Comparison of ENCODE assay signal across 8 cellular contexts in genomic region chr3:184337315-184337714, GRCh38. TPM values are rescaled to one million over a fixed set of nuclear protein-coding genes. Genes with fewer than 3 reads are reported as not detected.
DNase-seq lines count a peak whose midpoint lies in the region; ATAC-seq and TF ChIP-seq lines count a peak whose summit lies in the region.

TSS of gene FAM131A (plus strand) at chr3:184337600. CDS start at chr3:184337631, 31 bp downstream.

- H3K4me3 Mint-ChIP-seq in dendritic cell treated with granulocyte-macrophage colony-stimulating factor and Interleukin-4, amounts not matched to agents 40 ng/mL and 50 ng/mL, for 4 days = peak within 1 kb of the TSS; percentile 82

- TF ChIP-seq CTCF in AG09309 (IDR thresholded peaks at IDR 0.05; ENCODE audit: control insufficient read depth, insufficient read depth, low read depth, low read length, missing control alignments) (no peak), suprapubic skin (IDR thresholded peaks at IDR 0.05) (no peak), GM10248 (IDR thresholded peaks at IDR 0.05; ENCODE audit: control extremely low read depth, extremely low read depth, low read depth, missing control alignments) (no peak)

- CTCF ChIA-PET in GM10248 (lab: Yijun Ruan, JAX) = interaction anchor here (1.0 to 3.2 kb wide), 5 partner anchors 8 to 176 kb away, joined by 3 to 15 read pairs (median 4); partner anchors contain the start of genes CLCN2 and POLR2H

- H3K36me3 Mint-ChIP-seq in dendritic cell treated with granulocyte-macrophage colony-stimulating factor and Interleukin-4, amounts not matched to agents 40 ng/mL and 50 ng/mL, for 4 days (ENCODE audit: low read depth) = peaks cover 71% of the 10 kb centered on the region

- H3K9me3 Mint-ChIP-seq in dendritic cell treated with granulocyte-macrophage colony-stimulating factor and Interleukin-4, amounts not matched to agents 40 ng/mL and 50 ng/mL, for 4 days = no peaks in the 10 kb centered on the region

- peaks cover 29% of the 10 kb centered on the region for H3K36me3 ChIP-seq in suprapubic skin

- H3K4me3 ChIP-seq in AG09309 (ENCODE audit: control insufficient read depth, low read depth, low read length) (peak within 1 kb of the TSS; percentile 61), suprapubic skin (peak within 1 kb of the TSS; percentile 74)

- intact Hi-C loops in dendritic cell treated with granulocyte-macrophage colony-stimulating factor and Interleukin-4, amounts not matched to agents 40 ng/mL and 50 ng/mL, for 4 days (cut with micrococcal nuclease) = no loop called here

- DNase-seq in AG09309 (ENCODE audit: low read depth) (no peak), NCI-H446 (lab: John Stamatoyannopoulos, UW) (peak; percentile 28 to 74), lung microvascular endothelial cell (ENCODE audit: low read depth in 2 of 2) (peak; percentile 29 to 49), suprapubic skin (ENCODE audit: low spot score in 2 of 2) (no peak), NK-92 (lab: John Stamatoyannopoulos, UW; ENCODE audit: unreplicated experiment) (no peak), GM10248 (ENCODE audit: extremely low spot score) (no peak)

- peaks cover 76% of the 10 kb centered on the region for H3K4me1 Mint-ChIP-seq in dendritic cell treated with granulocyte-macrophage colony-stimulating factor and Interleukin-4, amounts not matched to agents 40 ng/mL and 50 ng/mL, for 4 days (ENCODE audit: low read depth)

- no peak for ATAC-seq in HG02763 (IDR thresholded peaks at IDR 0.05; ENCODE audit: unreplicated experiment)

- WGBS in suprapubic skin = 31% methylated on average over 5 of the region's 8 CpGs

- H3K9me3 ChIP-seq in suprapubic skin = no peaks in the 10 kb centered on the region

- POLR2A ChIA-PET in GM10248 (lab: Yijun Ruan, JAX) = interaction anchor here (1.4 kb wide), 2 partner anchors 10 to 11 kb away, joined by 3 to 5 read pairs; no protein-coding TSS in a partner anchor

- H3K27ac Mint-ChIP-seq in dendritic cell treated with granulocyte-macrophage colony-stimulating factor and Interleukin-4, amounts not matched to agents 40 ng/mL and 50 ng/mL, for 4 days = peak within 1 kb of the TSS; percentile 90

- H3K4me1 ChIP-seq in suprapubic skin = peaks cover 73% of the 10 kb centered on the region

- peak within 1 kb of the TSS; percentile 94 for H3K27ac ChIP-seq in suprapubic skin

- H3K27me3 Mint-ChIP-seq in dendritic cell treated with granulocyte-macrophage colony-stimulating factor and Interleukin-4, amounts not matched to agents 40 ng/mL and 50 ng/mL, for 4 days = no peaks in the 10 kb centered on the region

- TF ChIP-seq EP300 in suprapubic skin (IDR thresholded peaks at IDR 0.05) = no peak

- no peaks in the 10 kb centered on the region for H3K27me3 ChIP-seq in suprapubic skin

- no peak for TF ChIP-seq POLR2A in suprapubic skin (IDR thresholded peaks at IDR 0.05)

RNA-seq across cellular contexts. Expression of gene FAM131A, which starts in this region (rescaled TPM):
- total RNA-seq in lung microvascular endothelial cell (19.0 and 39.9 TPM in 2 replicates), suprapubic skin (10 to 100 TPM; 54.4 to 77.9 (median 65.3) TPM)

Comparison
In these comparisons a context has a peak if more than half of its experiments do, and no peak if none do; other contexts are left out.
1. DNase-seq: peak in NCI-H446 (2 of 2) and lung microvascular endothelial cell (2 of 2); none in AG09309 (single experiment), suprapubic skin (0 of 2), NK-92 (single experiment) and GM10248 (single experiment).